ENCODE assay signal across 9 cellular contexts in genomic region chr1:27430903-27431653, GRCh38. TPM values are rescaled to one million over a fixed set of nuclear protein-coding genes. Genes with fewer than 3 reads are reported as not detected.
DNase-seq lines count a peak whose midpoint lies in the region; ATAC-seq lines count a peak whose summit lies in the region.
"Had no signal": no experiment of that assay in that cellular context is flagged by ENCODE, and none has a peak within 500 bp of the region (broad histone marks: within the 10 kb centered on the region; RNA-seq: fewer than 3 reads in every experiment).

No MANE protein-coding gene starts in this region.

- ATAC-seq in HG02678 (IDR thresholded peaks at IDR 0.05; ENCODE audit: unreplicated experiment) = peak; percentile 42
- no peak for ATAC-seq in HG02884 (IDR thresholded peaks at IDR 0.05; ENCODE audit: unreplicated experiment)
- no peak for ATAC-seq in HG03565 (IDR thresholded peaks at IDR 0.05; ENCODE audit: unreplicated experiment)
- ATAC-seq in HG03025 (IDR thresholded peaks at IDR 0.05; ENCODE audit: low FRiP score, unreplicated experiment) = no peak

- peaks cover 18% of the 10 kb centered on the region for H3K36me3 ChIP-seq in skeletal muscle satellite cell (ENCODE audit: insufficient read depth, low read length)

- no peaks in the 10 kb centered on the region for H3K9me3 ChIP-seq in skeletal muscle satellite cell (replicated peaks; ENCODE audit: low read length)

- H3K4me2 ChIP-seq in skeletal muscle satellite cell (ENCODE audit: low read length) = peak overlapping the region; percentile 22

- no peaks in the 10 kb centered on the region for H3K27me3 ChIP-seq in skeletal muscle satellite cell (ENCODE audit: control insufficient read depth, insufficient read depth, low read length)

- H3K4me3 ChIP-seq in skeletal muscle satellite cell (ENCODE audit: low read length) = no peak overlapping the region

- no peak overlapping the region for H3K9ac ChIP-seq in skeletal muscle satellite cell (ENCODE audit: low read depth, low read length)

- peaks cover 44% of the 10 kb centered on the region for H3K4me1 ChIP-seq in skeletal muscle satellite cell (ENCODE audit: control insufficient read depth, insufficient read depth, low read length)

- DNase-seq in UCSD-AML1 (lab: John Stamatoyannopoulos, UW; ENCODE audit: unreplicated experiment) (peak; percentile 15), foreskin melanocyte (peak; percentile 75), SIG-M5 treated with dmso at 0.1 percent for 504 hours (lab: John Stamatoyannopoulos, UW; ENCODE audit: unreplicated experiment) (no peak)

RNA-seq across cellular contexts. Expression of gene GPR3, which starts 38.7 kb away (rescaled TPM):
- 1.0 and 1.5 TPM in 2 replicates for total RNA-seq in skeletal muscle satellite cell (2012; rRNA removed)

RNA-seq across cellular contexts. Expression of gene CD164L2, which starts 47.9 kb away (rescaled TPM):
- total RNA-seq in skeletal muscle satellite cell (2012; rRNA removed) = not detected in 2 replicates
- total RNA-seq: frontal cortex had no signal

RNA-seq across cellular contexts. Expression of gene FCN3, which starts 56.5 kb away (rescaled TPM):
- not detected in 2 replicates for total RNA-seq in skeletal muscle satellite cell (2012; rRNA removed)
- total RNA-seq: frontal cortex had no signal

RNA-seq across cellular contexts. Expression of gene WASF2, which starts 58.9 kb away (rescaled TPM):
- total RNA-seq in skeletal muscle satellite cell (2012; rRNA removed) = 17.2 and 18.6 TPM in 2 replicates
